ENCODE assay signal across 1 cellular context in genomic region chr16:53159781-53160436, GRCh38.
TF ChIP-seq lines count a peak whose summit lies in the region.

No MANE protein-coding gene starts in this region.

TF ChIP-seq in HCT116, 20 proteins besides CTCF, POLR2A, EP300 and RAD21:
- TF ChIP-seq YY1 (IDR thresholded peaks at IDR 0.05; ENCODE audit: extremely low read depth, insufficient replicate concordance, low read depth, low read length) (no peak), ZNF274 (IDR thresholded peaks at IDR 0.05; ENCODE audit: low read depth, low read length) (no peak), EZH2 (IDR thresholded peaks at IDR 0.05) (no peak)
TF ChIP-seq in HCT116: peak in this region for 0.
